16 cellular contexts compared by ENCODE assay signal in the genomic region with DNA sequence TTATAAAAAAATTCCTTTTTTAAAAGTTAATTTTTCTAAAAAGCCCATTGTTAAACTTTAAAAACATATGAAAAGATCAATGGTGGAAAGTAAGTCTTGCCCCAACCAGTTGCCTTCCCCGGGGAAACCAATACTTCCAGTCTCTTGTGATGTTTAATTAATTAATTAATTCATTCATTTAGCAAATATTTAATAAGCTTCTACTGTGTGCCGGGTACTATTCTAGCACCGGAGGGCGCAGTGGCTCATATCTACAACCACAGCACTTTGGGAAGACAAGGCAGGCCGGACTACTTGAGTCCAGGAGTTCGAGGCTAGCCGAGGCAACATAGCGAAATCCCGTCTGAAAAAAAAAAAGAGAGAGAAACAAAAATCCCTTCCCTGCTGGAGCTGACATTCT.
A peak's percentile ranks its signal among the peaks of the same experiment; 100 is the strongest.
DNase-seq lines count a peak whose midpoint lies in the region; ATAC-seq, FAIRE-seq and TF ChIP-seq lines count a peak whose summit lies in the region.
"Had no signal": no experiment of that assay in that cellular context is flagged by ENCODE, and none has a peak within 500 bp of the region (broad histone marks: within the 10 kb centered on the region; RNA-seq: fewer than 3 reads in every experiment).

No MANE protein-coding gene starts in this region.

- no peak for TF ChIP-seq CTCF in bronchial epithelial cell (IDR thresholded peaks at IDR 0.05; ENCODE audit: insufficient read depth, low read length, severe bottlenecking)
- peak; percentile 20 for TF ChIP-seq CTCF in osteoblast (IDR thresholded peaks at IDR 0.05; ENCODE audit: extremely low read depth, low read depth, low read length)

- ATAC-seq in activated CD8-positive, alpha-beta memory T cell treated with anti-CD3 and anti-CD28 coated beads, Interleukin-2, amount 10 ng/mL, durations not matched to agents 7 days and 5 days = no peak

- H3K79me2 ChIP-seq in osteoblast (ENCODE audit: insufficient read depth, low read length) = no peaks in the 10 kb centered on the region

- no peaks in the 10 kb centered on the region for H3K27me3 Mint-ChIP-seq in activated CD8-positive, alpha-beta memory T cell treated with anti-CD3 and anti-CD28 coated beads, Interleukin-2, amount 10 ng/mL, durations not matched to agents 7 days and 5 days
- H3K27me3 Mint-ChIP-seq: activated CD4-positive, alpha-beta memory T cell treated with anti-CD3 and anti-CD28 coated beads, Interleukin-2, amount 10 ng/mL, durations not matched to agents 7 days and 5 days had no signal

- no peaks in the 10 kb centered on the region for H3K4me1 ChIP-seq in osteoblast (ENCODE audit: insufficient read depth, low read length)
- H3K4me1 ChIP-seq: colonic mucosa, upper lobe of left lung had no signal

- peaks cover 8% of the 10 kb centered on the region for H3K36me3 Mint-ChIP-seq in activated CD8-positive, alpha-beta memory T cell treated with anti-CD3 and anti-CD28 coated beads, Interleukin-2, amount 10 ng/mL, durations not matched to agents 7 days and 5 days

- H3K27ac ChIP-seq in osteoblast (ENCODE audit: low read depth, low read length) = no peak overlapping the region
- H3K27ac ChIP-seq: colonic mucosa, upper lobe of left lung had no signal

- peaks cover 4% of the 10 kb centered on the region for H3K9me3 Mint-ChIP-seq in activated CD8-positive, alpha-beta memory T cell treated with anti-CD3 and anti-CD28 coated beads, Interleukin-2, amount 10 ng/mL, durations not matched to agents 7 days and 5 days (ENCODE audit: low read depth)
- H3K9me3 Mint-ChIP-seq: activated naive CD4-positive, alpha-beta T cell treated with anti-CD3 and anti-CD28 coated beads for 36 hours had no signal

- H4K20me1 ChIP-seq in osteoblast (ENCODE audit: insufficient read depth, low read length) = peaks cover 6% of the 10 kb centered on the region

- CTCF ChIA-PET in activated CD8-positive, alpha-beta memory T cell treated with anti-CD3 and anti-CD28 coated beads, Interleukin-2, amount 10 ng/mL, durations not matched to agents 7 days and 5 days (lab: Charles Lee) = interaction anchor here (0.6 to 1.6 kb wide), 2 partner anchors 34 to 92 kb away, joined by 3 to 4 read pairs; no protein-coding TSS in a partner anchor

- H3K4me3 Mint-ChIP-seq in activated CD8-positive, alpha-beta memory T cell treated with anti-CD3 and anti-CD28 coated beads, Interleukin-2, amount 10 ng/mL, durations not matched to agents 7 days and 5 days = no peak overlapping the region
- H3K4me3 Mint-ChIP-seq: activated CD4-positive, alpha-beta memory T cell treated with anti-CD3 and anti-CD28 coated beads, Interleukin-2, amount 10 ng/mL, durations not matched to agents 7 days and 5 days; activated naive CD4-positive, alpha-beta T cell treated with anti-CD3 and anti-CD28 coated beads for 36 hours had no signal

- H3K36me3 ChIP-seq in bronchial epithelial cell (ENCODE audit: control insufficient read depth, insufficient read depth, low read length) (no peaks in the 10 kb centered on the region), osteoblast (ENCODE audit: insufficient read depth, low read length) (peaks cover 4% of the 10 kb centered on the region)
- H3K36me3 ChIP-seq: colonic mucosa had no signal

- FAIRE-seq in bronchial epithelial cell (lab: Jason Lieb, UNC) = no peak

- peaks cover 6% of the 10 kb centered on the region for H3K4me1 Mint-ChIP-seq in activated CD8-positive, alpha-beta memory T cell treated with anti-CD3 and anti-CD28 coated beads, Interleukin-2, amount 10 ng/mL, durations not matched to agents 7 days and 5 days

- H3K4me2 ChIP-seq in osteoblast (ENCODE audit: insufficient read depth, low read length) = no peak overlapping the region

- DNase-seq in NCI-H82 (lab: John Stamatoyannopoulos, UW) (peak; percentile 46), NCI-H82 treated with DMSO at 0.1 percent for 48 hours (lab: John Stamatoyannopoulos, UW; ENCODE audit: unreplicated experiment) (no peak), NAMALWA (ENCODE audit: low spot score) (peak; percentile 9), bronchial epithelial cell (ENCODE audit: low read depth) (peak; percentile 27), osteoblast (ENCODE audit: insufficient read length, low spot score, missing footprints) (no peak), T-helper 2 cell (no peak), amygdala (lab: John Stamatoyannopoulos, UW) (no peak)
- no peak for DNase-seq in activated CD8-positive, alpha-beta memory T cell treated with anti-CD3 and anti-CD28 coated beads, Interleukin-2, amount 10 ng/mL, durations not matched to agents 7 days and 5 days
- DNase-seq: activated CD4-positive, alpha-beta memory T cell treated with anti-CD3 and anti-CD28 coated beads, Interleukin-2, amount 10 ng/mL, durations not matched to agents 7 days and 5 days; activated naive CD4-positive, alpha-beta T cell treated with anti-CD3 and anti-CD28 coated beads for 36 hours; colonic mucosa; glutamatergic neuron; stimulated activated CD4-positive, alpha-beta T cell treated with anti-CD3 and anti-CD28 coated beads, Interleukin-15, amount 100 ng/mL, for 24 hours; stimulated activated CD8-positive, alpha-beta memory T cell treated with anti-CD3 and anti-CD28 coated beads, Interleukin-4, amount 100 ng/mL, for 48 hours; SW 1271 had no signal

- H2AFZ ChIP-seq in osteoblast (ENCODE audit: low read length) = no peak overlapping the region

- no peaks in the 10 kb centered on the region for H3K27me3 ChIP-seq in bronchial epithelial cell (ENCODE audit: control insufficient read depth, insufficient read depth, low read length)
- H3K27me3 ChIP-seq in osteoblast (ENCODE audit: insufficient read depth, low read length) = no peaks in the 10 kb centered on the region
- H3K27me3 ChIP-seq: colonic mucosa, upper lobe of left lung had no signal

- H3K27ac Mint-ChIP-seq in activated CD8-positive, alpha-beta memory T cell treated with anti-CD3 and anti-CD28 coated beads, Interleukin-2, amount 10 ng/mL, durations not matched to agents 7 days and 5 days = no peak overlapping the region
- H3K27ac Mint-ChIP-seq: activated CD4-positive, alpha-beta memory T cell treated with anti-CD3 and anti-CD28 coated beads, Interleukin-2, amount 10 ng/mL, durations not matched to agents 7 days and 5 days; activated naive CD4-positive, alpha-beta T cell treated with anti-CD3 and anti-CD28 coated beads for 36 hours had no signal

- no peaks in the 10 kb centered on the region for H3K9me3 ChIP-seq in osteoblast (ENCODE audit: low read depth, low read length)
- H3K9me3 ChIP-seq: colonic mucosa, upper lobe of left lung had no signal

- H3K4me3 ChIP-seq in bronchial epithelial cell (ENCODE audit: low read depth, low read length) (no peak overlapping the region), osteoblast (ENCODE audit: insufficient read depth, low read length) (no peak overlapping the region)
- H3K4me3 ChIP-seq: colonic mucosa, upper lobe of left lung had no signal

Comparison
In these comparisons a context has a peak if more than half of its experiments do, and no peak if none do; other contexts are left out.
1. DNase-seq: peak in NCI-H82 (single experiment), NAMALWA (single experiment) and bronchial epithelial cell (single experiment); none in NCI-H82 treated with DMSO at 0.1 percent for 48 hours (single experiment), osteoblast (single experiment), activated CD8-positive, alpha-beta memory T cell treated with anti-CD3 and anti-CD28 coated beads, Interleukin-2, amount 10 ng/mL, durations not matched to agents 7 days and 5 days (single experiment), T-helper 2 cell (0 of 5) and amygdala (0 of 56).